16 cellular contexts compared by ENCODE assay signal in the genomic region with DNA sequence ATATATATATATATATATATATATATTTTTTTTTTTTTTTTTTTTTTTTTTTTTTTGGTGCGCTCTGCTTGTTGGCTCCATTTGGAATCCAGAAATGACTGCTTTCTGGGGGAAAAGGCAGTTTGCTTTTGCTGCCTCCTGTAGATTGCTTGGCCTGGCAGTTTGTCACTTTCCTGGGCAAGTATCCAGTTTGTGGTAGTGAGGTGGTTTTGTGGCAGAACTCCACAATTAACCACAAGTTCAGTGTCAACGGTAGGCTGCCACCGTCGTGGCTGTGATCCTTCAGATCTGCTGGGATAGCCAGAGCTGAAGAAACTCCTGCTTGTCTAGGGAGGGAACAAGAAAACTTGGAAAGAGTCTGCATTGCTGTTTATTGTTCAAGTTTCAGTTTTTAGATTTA. TPM values are rescaled to one million over a fixed set of nuclear protein-coding genes. Genes with fewer than 3 reads are reported as not detected.
A peak's percentile ranks its signal among the peaks of the same experiment; 100 is the strongest.
DNase-seq lines count a peak whose midpoint lies in the region; ATAC-seq and TF ChIP-seq lines count a peak whose summit lies in the region.
"Had no signal": no experiment of that assay in that cellular context is flagged by ENCODE, and none has a peak within 500 bp of the region (broad histone marks: within the 10 kb centered on the region; RNA-seq: fewer than 3 reads in every experiment).

No MANE protein-coding gene starts in this region.

- H3K27me3 ChIP-seq in right atrium auricular region: no peaks in the 10 kb centered on the region
- H3K27me3 ChIP-seq: hepatocyte, Peyer's patch had no signal

- H3K4me3 ChIP-seq in right atrium auricular region: no peak overlapping the region
- H3K4me3 ChIP-seq: hepatocyte, left ventricle myocardium inferior, Peyer's patch, smooth muscle cell, thoracic aorta had no signal

- H3K36me3 ChIP-seq in right atrium auricular region: no peaks in the 10 kb centered on the region
- H3K36me3 ChIP-seq: left ventricle myocardium inferior, Peyer's patch, thoracic aorta had no signal

- no peak overlapping the region for H3K27ac ChIP-seq in right atrium auricular region
- H3K27ac ChIP-seq: hepatocyte, left ventricle myocardium inferior, Peyer's patch had no signal

- H3K4me1 ChIP-seq in right atrium auricular region: peaks cover 0 to 7% of the 10 kb centered on the region in 2 donors

- no peak for TF ChIP-seq CTCF in right atrium auricular region (IDR thresholded peaks at IDR 0.05)

- H3K9me3 ChIP-seq in right atrium auricular region: no peaks in the 10 kb centered on the region
- H3K9me3 ChIP-seq: left ventricle myocardium inferior, Peyer's patch, thoracic aorta had no signal

- ATAC-seq in HG02884 (IDR thresholded peaks at IDR 0.05; ENCODE audit: unreplicated experiment) (no peak), HG02885 (IDR thresholded peaks at IDR 0.05; ENCODE audit: poor library complexity, unreplicated experiment) (no peak)

- DNase-seq in AML-193 (lab: John Stamatoyannopoulos, UW) (peak; percentile 78 to 81), Daoy (ENCODE audit: low read depth) (peak; percentile 63), OCI-M1 (lab: John Stamatoyannopoulos, UW) (peak; percentile 92), astrocyte of the hippocampus (ENCODE audit: low read depth, low spot score) (peak; percentile 83), AG08396 (ENCODE audit: low spot score) (no peak), right atrium auricular region (ENCODE audit: low spot score) (no peak)
- DNase-seq: activated T-cell treated with anti-CD3 and anti-CD28 coated beads, Interleukin-2, amount 50 U/mL, for 48 hours; left ventricle myocardium inferior; NCI-H226; Peyer's patch had no signal

RNA-seq across cellular contexts. Expression of gene PDE3B, which starts 5.0 kb away (rescaled TPM):
- 2.3 and 5.1 TPM in 2 replicates for total RNA-seq in Daoy (2014; rRNA removed; shearing (Covaris generic))
- 10 to 100 TPM; 13.9 to 15.3 TPM for total RNA-seq in right atrium auricular region
- total RNA-seq: LHCN-M2 had no signal

Comparison
In these comparisons a context has a peak if more than half of its experiments do, and no peak if none do; other contexts are left out.
1. DNase-seq: peak in AML-193 (2 of 2), Daoy (single experiment), OCI-M1 (single experiment) and astrocyte of the hippocampus (single experiment); none in AG08396 (single experiment) and right atrium auricular region (single experiment).